ENCODE assay signal across 8 cellular contexts in genomic region chr21:33229776-33230517, GRCh38. TPM values are rescaled to one million over a fixed set of nuclear protein-coding genes. Genes with fewer than 3 reads are reported as not detected.
DNase-seq lines count a peak whose midpoint lies in the region; ATAC-seq and TF ChIP-seq lines count a peak whose summit lies in the region.

Gene IFNAR2, plus strand, starts transcription at chr21:33229938. Its CDS starts 11,985 bp downstream, at chr21:33241923.

- H3K4me3 ChIP-seq in BLaER1 (peak within 1 kb of the TSS; percentile 99), OCI-LY1 (ENCODE audit: low read depth, low read length, poor library complexity, severe bottlenecking) (peak within 1 kb of the TSS; percentile 96), epithelial cell of esophagus (ENCODE audit: low read length) (peak within 1 kb of the TSS; percentile 69), mononuclear cell (ENCODE audit: low read length) (peak within 1 kb of the TSS; percentile 96)

- peak within 1 kb of the TSS; percentile 93; the same call in 1 of the 2 replicates for H2AFZ ChIP-seq in OCI-LY1 (ENCODE audit: low read length)

- H3K4me1 ChIP-seq in BLaER1, result peaks cover 30% of the 10 kb centered on the region
- H3K4me1 ChIP-seq in OCI-LY1 (ENCODE audit: insufficient read depth, low read length, severe bottlenecking), result peaks cover 52% of the 10 kb centered on the region
- H3K4me1 ChIP-seq in mononuclear cell (ENCODE audit: insufficient read depth, low read length), result peaks cover 42% of the 10 kb centered on the region

- no peaks in the 10 kb centered on the region for H3K27me3 ChIP-seq in BLaER1
- H3K27me3 ChIP-seq in OCI-LY1 (ENCODE audit: insufficient read depth, low read length), result no peaks in the 10 kb centered on the region
- no peaks in the 10 kb centered on the region for H3K27me3 ChIP-seq in mononuclear cell (ENCODE audit: insufficient read depth, low read length)

- no peaks in the 10 kb centered on the region for H3K9me2 ChIP-seq in OCI-LY1 (ENCODE audit: low read depth, low read length)

- H3K36me3 ChIP-seq in BLaER1 (peaks cover 7% of the 10 kb centered on the region), OCI-LY1 (ENCODE audit: insufficient read depth, low read length) (peaks cover 36% of the 10 kb centered on the region)

- peaks cover 51% of the 10 kb centered on the region for H3K79me2 ChIP-seq in OCI-LY1 (ENCODE audit: insufficient read depth, low read length)

- H3F3A ChIP-seq in OCI-LY1 (ENCODE audit: insufficient read depth, low read length), result no peaks in the 10 kb centered on the region

- DNase-seq in activated T-cell treated with anti-CD3 and anti-CD28 coated beads for 24 hours (ENCODE audit: low read depth) (peak; percentile 74), epithelial cell of esophagus (ENCODE audit: low read depth) (peak; percentile 58)
- DNase-seq in stimulated activated CD8-positive, alpha-beta memory T cell treated with anti-CD3 and anti-CD28 coated beads, Interleukin-2, amount 100 ng/mL, for 1 hour (ENCODE audit: low read depth in 2 of 2), result peak; percentile 56 to 60

- H3K9me3 ChIP-seq in BLaER1 (no peaks in the 10 kb centered on the region), OCI-LY1 (ENCODE audit: low read length) (no peaks in the 10 kb centered on the region), mononuclear cell (ENCODE audit: low read depth, low read length) (no peaks in the 10 kb centered on the region)

- peak; percentile 68 for ATAC-seq in GM19328 (IDR thresholded peaks at IDR 0.05; ENCODE audit: unreplicated experiment)
- peak; percentile 79 for ATAC-seq in HG03521 (IDR thresholded peaks at IDR 0.05; ENCODE audit: unreplicated experiment)

- peak within 1 kb of the TSS; percentile 88 for H3K4me2 ChIP-seq in BLaER1
- H3K4me2 ChIP-seq in OCI-LY1 (ENCODE audit: low read length), result peak within 1 kb of the TSS; percentile 95

- peak within 1 kb of the TSS; percentile 96 for H3K9ac ChIP-seq in BLaER1
- H3K9ac ChIP-seq in OCI-LY1 (ENCODE audit: low read length), result peak within 1 kb of the TSS; percentile 77

- peaks cover 37% of the 10 kb centered on the region for H4K20me1 ChIP-seq in BLaER1
- no peaks in the 10 kb centered on the region for H4K20me1 ChIP-seq in OCI-LY1 (ENCODE audit: insufficient read depth, low read length)

- no peak for TF ChIP-seq CTCF in OCI-LY1 (IDR thresholded peaks at IDR 0.05; ENCODE audit: low read length)
- TF ChIP-seq CTCF in epithelial cell of esophagus (IDR thresholded peaks at IDR 0.05; ENCODE audit: insufficient read depth, low read depth, low read length, missing control alignments), result no peak

- H3K27ac ChIP-seq in BLaER1 (peak within 1 kb of the TSS; percentile 94), OCI-LY1 (ENCODE audit: low read depth, low read length, poor library complexity, severe bottlenecking) (peak within 1 kb of the TSS; percentile 79)

RNA-seq across cellular contexts. Expression of gene IFNAR2, which starts in this region (rescaled TPM):
- total RNA-seq in mononuclear cell, result 23.8 TPM

Comparison
In these comparisons a context has a peak if more than half of its experiments do, and no peak if none do; other contexts are left out.
1. Peak in every context shown above with its lines: DNase-seq, ATAC-seq, H3K4me3 ChIP-seq and H3K27ac ChIP-seq.